In genomic region chr1:28592314-28593071, GRCh38 we compare ENCODE assay signal across 8 cellular contexts. TPM values are rescaled to one million over a fixed set of nuclear protein-coding genes. Genes with fewer than 3 reads are reported as not detected.
DNase-seq lines count a peak whose midpoint lies in the region; ATAC-seq and TF ChIP-seq lines count a peak whose summit lies in the region.

No MANE protein-coding gene starts in this region.

- no peaks in the 10 kb centered on the region for H3K36me3 ChIP-seq in Peyer's patch

- intact Hi-C loops in activated CD4-positive, alpha-beta T cell treated with anti-CD3 and anti-CD28 coated beads, Interleukin-2, amount 10 ng/mL, durations not matched to agents 24 days and 14 days (cut with micrococcal nuclease) = no loop called here

- no peak overlapping the region for H3K27ac Mint-ChIP-seq in activated CD4-positive, alpha-beta T cell treated with anti-CD3 and anti-CD28 coated beads, Interleukin-2, amount 10 ng/mL, durations not matched to agents 24 days and 14 days
- no peak overlapping the region for H3K27ac Mint-ChIP-seq in osteocyte (ENCODE audit: unreplicated experiment)

- peak; percentile 75 for DNase-seq in activated CD4-positive, alpha-beta T cell treated with anti-CD3 and anti-CD28 coated beads, Interleukin-2, amount 10 ng/mL, durations not matched to agents 24 days and 14 days
- DNase-seq in activated CD4-positive, alpha-beta T cell treated with anti-CD3 and anti-CD28 coated beads for 4 hours = no peak
- DNase-seq in Peyer's patch (peak in 2 of 3 donors; percentile 49 to 65), fibroblast of mammary gland (ENCODE audit: low read depth) (no peak), osteocyte (ENCODE audit: extremely low spot score, unreplicated experiment) (no peak), GOT3 (lab: John Stamatoyannopoulos, UW) (no peak)

- H3K36me3 Mint-ChIP-seq in activated CD4-positive, alpha-beta T cell treated with anti-CD3 and anti-CD28 coated beads, Interleukin-2, amount 10 ng/mL, durations not matched to agents 24 days and 14 days (ENCODE audit: low read depth) = peaks cover 6% of the 10 kb centered on the region
- no peaks in the 10 kb centered on the region for H3K36me3 Mint-ChIP-seq in osteocyte (ENCODE audit: unreplicated experiment)

- H3K4me3 ChIP-seq in Peyer's patch (peak overlapping the region; percentile 24 to 66 (median 64)), fibroblast of mammary gland (ENCODE audit: control insufficient read depth, low read depth, low read length) (peak overlapping the region; percentile 54)

- no peaks in the 10 kb centered on the region for H3K27me3 ChIP-seq in Peyer's patch

- peaks cover 7% of the 10 kb centered on the region for H3K4me1 Mint-ChIP-seq in activated CD4-positive, alpha-beta T cell treated with anti-CD3 and anti-CD28 coated beads, Interleukin-2, amount 10 ng/mL, durations not matched to agents 24 days and 14 days
- peaks cover 16% of the 10 kb centered on the region for H3K4me1 Mint-ChIP-seq in osteocyte (ENCODE audit: unreplicated experiment)

- peaks cover 0 to 17% (median 0%) of the 10 kb centered on the region in 4 donors for H3K4me1 ChIP-seq in Peyer's patch

- peaks cover 10% of the 10 kb centered on the region for H3K27me3 Mint-ChIP-seq in activated CD4-positive, alpha-beta T cell treated with anti-CD3 and anti-CD28 coated beads, Interleukin-2, amount 10 ng/mL, durations not matched to agents 24 days and 14 days
- no peaks in the 10 kb centered on the region for H3K27me3 Mint-ChIP-seq in osteocyte (ENCODE audit: unreplicated experiment)

- H3K27ac ChIP-seq in Peyer's patch = peak overlapping the region in 2 of 4 donors; percentile 16 to 57

- TF ChIP-seq POLR2A in Peyer's patch (IDR thresholded peaks at IDR 0.05) = no peak

- no peaks in the 10 kb centered on the region for H3K9me3 ChIP-seq in Peyer's patch

- no peak for TF ChIP-seq CTCF in Peyer's patch (IDR thresholded peaks at IDR 0.05)
- no peak for TF ChIP-seq CTCF in fibroblast of mammary gland (conservative IDR thresholded peaks at IDR 0.05; ENCODE audit: control insufficient read depth, insufficient read depth, low read depth, low read length)
- TF ChIP-seq CTCF in osteocyte (IDR thresholded peaks at IDR 0.05) = no peak

- no peaks in the 10 kb centered on the region for H3K9me3 Mint-ChIP-seq in activated CD4-positive, alpha-beta T cell treated with anti-CD3 and anti-CD28 coated beads, Interleukin-2, amount 10 ng/mL, durations not matched to agents 24 days and 14 days
- H3K9me3 Mint-ChIP-seq in osteocyte (ENCODE audit: unreplicated experiment) = no peaks in the 10 kb centered on the region

- peak overlapping the region; percentile 77 for H3K4me3 Mint-ChIP-seq in activated CD4-positive, alpha-beta T cell treated with anti-CD3 and anti-CD28 coated beads, Interleukin-2, amount 10 ng/mL, durations not matched to agents 24 days and 14 days
- peak overlapping the region; percentile 72 for H3K4me3 Mint-ChIP-seq in osteocyte (ENCODE audit: unreplicated experiment)

- ATAC-seq in GM21367 (IDR thresholded peaks at IDR 0.05; ENCODE audit: unreplicated experiment) (no peak), GM21825 (IDR thresholded peaks at IDR 0.05; ENCODE audit: unreplicated experiment) (no peak)

RNA-seq across cellular contexts. Expression of gene RAB42, which starts 0.4 kb away (rescaled TPM):
- 0.09 TPM in 1 of 2 replicates, not detected in the other for total RNA-seq in activated CD4-positive, alpha-beta T cell treated with anti-CD3 and anti-CD28 coated beads, Interleukin-2, amount 10 ng/mL, durations not matched to agents 24 days and 14 days
- total RNA-seq in Peyer's patch (1 to 10 TPM; 1.8 to 6.6 (median 4.6) TPM), osteocyte (0.56 and 1.6 TPM in 2 replicates)

RNA-seq across cellular contexts. Expression of gene TRNAU1AP, which starts 39.6 kb away (rescaled TPM):
- 47.5 and 50.7 TPM in 2 replicates for total RNA-seq in activated CD4-positive, alpha-beta T cell treated with anti-CD3 and anti-CD28 coated beads, Interleukin-2, amount 10 ng/mL, durations not matched to agents 24 days and 14 days
- total RNA-seq in Peyer's patch (10 to 100 TPM; 12.3 to 48.7 (median 25.4) TPM), osteocyte (21.2 and 23.3 TPM in 2 replicates)

RNA-seq across cellular contexts. Expression of gene TAF12, which starts 50.4 kb away (rescaled TPM):
- 31.7 and 33.8 TPM in 2 replicates for total RNA-seq in activated CD4-positive, alpha-beta T cell treated with anti-CD3 and anti-CD28 coated beads, Interleukin-2, amount 10 ng/mL, durations not matched to agents 24 days and 14 days
- 10 to 100 TPM; 12.2 to 34.7 (median 14.6) TPM for total RNA-seq in Peyer's patch
- 21.7 and 22.6 TPM in 2 replicates for total RNA-seq in osteocyte

RNA-seq across cellular contexts. Expression of gene RNU11, which starts 55.9 kb away (rescaled TPM):
- total RNA-seq in activated CD4-positive, alpha-beta T cell treated with anti-CD3 and anti-CD28 coated beads, Interleukin-2, amount 10 ng/mL, durations not matched to agents 24 days and 14 days = not detected in 2 replicates
- total RNA-seq in Peyer's patch = not detected
- total RNA-seq in osteocyte = not detected in 2 replicates

Comparison
In these comparisons a context has a peak if more than half of its experiments do, and no peak if none do; other contexts are left out.
1. DNase-seq: peak in activated CD4-positive, alpha-beta T cell treated with anti-CD3 and anti-CD28 coated beads, Interleukin-2, amount 10 ng/mL, durations not matched to agents 24 days and 14 days (single experiment) and Peyer's patch (2 of 3); none in activated CD4-positive, alpha-beta T cell treated with anti-CD3 and anti-CD28 coated beads for 4 hours (0 of 2), fibroblast of mammary gland (single experiment), osteocyte (single experiment) and GOT3 (single experiment).